In the genomic region with DNA sequence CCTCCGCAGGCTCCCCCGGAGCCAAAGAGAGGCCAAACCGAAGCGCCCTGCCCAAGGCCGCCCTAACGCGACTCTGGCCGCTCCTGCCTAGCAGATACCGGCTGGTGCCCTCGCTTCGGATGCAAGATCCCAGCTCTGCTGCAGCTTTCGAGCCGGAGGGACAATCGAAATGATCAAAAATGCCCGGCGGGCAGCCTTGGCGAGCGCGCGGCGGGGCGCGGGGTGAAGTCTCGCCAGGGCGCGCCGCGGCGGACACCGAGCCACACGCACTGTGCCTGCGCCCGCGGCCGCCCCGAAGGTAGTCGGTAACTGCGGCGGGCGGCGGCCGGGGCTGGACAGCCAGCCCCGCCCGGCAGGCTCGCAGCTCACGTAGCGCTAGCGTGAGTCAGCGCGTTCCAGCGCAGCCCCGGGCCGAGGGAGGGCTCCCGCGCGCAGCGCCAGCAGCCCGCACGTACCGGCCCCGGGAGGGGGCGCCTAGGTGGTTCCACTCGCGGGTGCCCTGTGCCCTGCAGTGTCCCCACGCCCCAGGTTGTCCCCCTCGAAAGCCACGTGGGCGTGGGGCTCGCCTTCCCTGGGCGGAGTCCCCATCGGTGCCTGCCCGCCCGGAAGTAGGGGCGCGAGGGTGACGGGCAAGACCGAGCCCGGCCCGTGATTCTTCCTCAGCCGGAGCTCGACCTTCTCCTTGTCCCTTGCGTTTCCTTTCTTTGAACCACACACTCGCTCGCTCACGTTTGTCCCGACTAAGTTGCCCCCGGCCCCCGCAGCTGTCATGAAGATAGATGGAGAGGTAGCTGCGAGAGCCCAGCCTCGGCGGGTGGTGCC, we compare ENCODE assay signal across 8 cellular contexts.
DNase-seq lines count a peak whose midpoint lies in the region; ATAC-seq and TF ChIP-seq lines count a peak whose summit lies in the region.

No MANE protein-coding gene starts in this region.

- peak overlapping the region; percentile 22 for H3K4me3 ChIP-seq in mucosa of descending colon

- peak; percentile 79 for DNase-seq in 8988T
- peak; percentile 41 for DNase-seq in NCI-H345 treated with DMSO at 0.1 percent for 48 hours (lab: John Stamatoyannopoulos, UW; ENCODE audit: unreplicated experiment)
- DNase-seq in activated T-cell treated with anti-CD3 and anti-CD28 coated beads for 1 hour (ENCODE audit: low read depth) = peak; percentile 22
- peak; percentile 86 to 92 (median 89) for DNase-seq in mucosa of descending colon
- peak; percentile 35 for DNase-seq in stimulated activated CD8-positive, alpha-beta memory T cell treated with anti-CD3 and anti-CD28 coated beads, Interleukin-4, amount 100 ng/mL, for 24 hours (ENCODE audit: low read depth)

- peak; percentile 93 for ATAC-seq in GM18502 (IDR thresholded peaks at IDR 0.05; ENCODE audit: poor library complexity, unreplicated experiment)
- ATAC-seq in HG02852 (IDR thresholded peaks at IDR 0.05; ENCODE audit: unreplicated experiment) = peak; percentile 79
- ATAC-seq in esophagus mucosa = peak; percentile 96
- ATAC-seq in mucosa of descending colon = peak; percentile 97

- intact Hi-C loops in mucosa of descending colon (cut with DNase I, micrococcal nuclease) = no loop called here

- H3K9me3 ChIP-seq in mucosa of descending colon = no peaks in the 10 kb centered on the region

- H3K36me3 ChIP-seq in mucosa of descending colon (ENCODE audit: low read depth) = no peaks in the 10 kb centered on the region

- H3K4me1 ChIP-seq in mucosa of descending colon (ENCODE audit: low read depth) = peaks cover 5% of the 10 kb centered on the region

- no peak for TF ChIP-seq CTCF in mucosa of descending colon (IDR thresholded peaks at IDR 0.05)

Comparison
In these comparisons a context has a peak if more than half of its experiments do, and no peak if none do; other contexts are left out.
1. Peak in every context shown above with its lines: DNase-seq, ATAC-seq and H3K4me3 ChIP-seq.
2. DNase-seq: peak in every context shown above with its lines; median percentile 89 in mucosa of descending colon; 79 in 8988T; 41 in NCI-H345 treated with DMSO at 0.1 percent for 48 hours; 35 in stimulated activated CD8-positive, alpha-beta memory T cell treated with anti-CD3 and anti-CD28 coated beads, Interleukin-4, amount 100 ng/mL, for 24 hours; 22 in activated T-cell treated with anti-CD3 and anti-CD28 coated beads for 1 hour.